In genomic region chr16:11071829-11072228, GRCh38 we compare ENCODE assay signal across 26 cellular contexts.
DNase-seq lines count a peak whose midpoint lies in the region; ATAC-seq and TF ChIP-seq lines count a peak whose summit lies in the region.
"Had no signal": no experiment of that assay in that cellular context is flagged by ENCODE, and none has a peak within 500 bp of the region (broad histone marks: within the 10 kb centered on the region; RNA-seq: fewer than 3 reads in every experiment).

No MANE protein-coding gene starts in this region.

- H3K27ac ChIP-seq in upper lobe of left lung, result no peak overlapping the region
- H3K27ac ChIP-seq: breast epithelium, dorsolateral prefrontal cortex, esophagus squamous epithelium, foreskin keratinocyte, transverse colon had no signal

- no peak overlapping the region for H3K4me3 Mint-ChIP-seq in activated T-cell treated with anti-CD3 and anti-CD28 coated beads, Interleukin-2, amount 50 U/mL, for 4 hours
- H3K4me3 Mint-ChIP-seq in activated CD8-positive, alpha-beta T cell treated with anti-CD3 and anti-CD28 coated beads, Interleukin-2, amount 10 ng/mL, durations not matched to agents 7 days and 5 days, result no peak overlapping the region
- no peak overlapping the region for H3K4me3 Mint-ChIP-seq in stimulated activated effector memory CD8-positive, alpha-beta T cell treated with anti-CD3 and anti-CD28 coated beads, Interleukin-12 subunit alpha, Interleukin-12 subunit beta, amount 100 ng/mL, for 72 hours
- H3K4me3 Mint-ChIP-seq in glutamatergic neuron (ENCODE audit: unreplicated experiment), result no peak overlapping the region

- no peaks in the 10 kb centered on the region for H3K27me3 Mint-ChIP-seq in activated T-cell treated with anti-CD3 and anti-CD28 coated beads, Interleukin-2, amount 50 U/mL, for 4 hours (ENCODE audit: low read depth)
- no peaks in the 10 kb centered on the region for H3K27me3 Mint-ChIP-seq in activated CD8-positive, alpha-beta T cell treated with anti-CD3 and anti-CD28 coated beads, Interleukin-2, amount 10 ng/mL, durations not matched to agents 7 days and 5 days (ENCODE audit: low read depth)
- peaks cover 4% of the 10 kb centered on the region for H3K27me3 Mint-ChIP-seq in glutamatergic neuron (ENCODE audit: unreplicated experiment)

- H3K4me3 ChIP-seq in upper lobe of left lung, result no peak overlapping the region
- H3K4me3 ChIP-seq: breast epithelium, dorsolateral prefrontal cortex, esophagus squamous epithelium, transverse colon had no signal

- peaks cover 22% of the 10 kb centered on the region for H3K36me3 Mint-ChIP-seq in activated T-cell treated with anti-CD3 and anti-CD28 coated beads, Interleukin-2, amount 50 U/mL, for 4 hours (ENCODE audit: insufficient read depth)
- peaks cover 47% of the 10 kb centered on the region for H3K36me3 Mint-ChIP-seq in activated CD8-positive, alpha-beta T cell treated with anti-CD3 and anti-CD28 coated beads, Interleukin-2, amount 10 ng/mL, durations not matched to agents 7 days and 5 days (ENCODE audit: low read depth)
- H3K36me3 Mint-ChIP-seq in stimulated activated effector memory CD8-positive, alpha-beta T cell treated with anti-CD3 and anti-CD28 coated beads, Interleukin-12 subunit alpha, Interleukin-12 subunit beta, amount 100 ng/mL, for 72 hours, result peaks cover 28% of the 10 kb centered on the region
- H3K36me3 Mint-ChIP-seq in glutamatergic neuron (ENCODE audit: unreplicated experiment), result peaks cover 1% of the 10 kb centered on the region

- in situ Hi-C loops in KBM-7 (cut with MboI; ENCODE audit: low pct_unique_long_range_greater_than_20kb, low sequenced_read_pairs), result no loop called here

- H3K27me3 ChIP-seq in upper lobe of left lung, result no peaks in the 10 kb centered on the region
- H3K27me3 ChIP-seq: BE2C, breast epithelium, dorsolateral prefrontal cortex, esophagus squamous epithelium, foreskin keratinocyte, transverse colon had no signal

- peaks cover 0 to 30% (median 4%) of the 10 kb centered on the region in 4 donors for H3K36me3 ChIP-seq in upper lobe of left lung
- H3K36me3 ChIP-seq: breast epithelium, transverse colon had no signal

- 83 to 97% methylated on average over 5 of the region's 5 CpGs for WGBS in upper lobe of left lung, 2 donors

- H3K27ac Mint-ChIP-seq in activated CD8-positive, alpha-beta T cell treated with anti-CD3 and anti-CD28 coated beads, Interleukin-2, amount 10 ng/mL, durations not matched to agents 7 days and 5 days, result peak overlapping the region; percentile 48
- H3K27ac Mint-ChIP-seq in stimulated activated effector memory CD8-positive, alpha-beta T cell treated with anti-CD3 and anti-CD28 coated beads, Interleukin-12 subunit alpha, Interleukin-12 subunit beta, amount 100 ng/mL, for 72 hours, result peak overlapping the region; percentile 48
- H3K27ac Mint-ChIP-seq in glutamatergic neuron (ENCODE audit: unreplicated experiment), result no peak overlapping the region

- TF ChIP-seq POLR2A in upper lobe of left lung (IDR thresholded peaks at IDR 0.05), result no peak

- H3K4me1 ChIP-seq in upper lobe of left lung, result no peaks in the 10 kb centered on the region
- H3K4me1 ChIP-seq: BE2C, breast epithelium, foreskin keratinocyte had no signal

- peaks cover 47% of the 10 kb centered on the region for H3K4me1 Mint-ChIP-seq in activated T-cell treated with anti-CD3 and anti-CD28 coated beads, Interleukin-2, amount 50 U/mL, for 4 hours (ENCODE audit: low read depth)
- H3K4me1 Mint-ChIP-seq in activated CD8-positive, alpha-beta T cell treated with anti-CD3 and anti-CD28 coated beads, Interleukin-2, amount 10 ng/mL, durations not matched to agents 7 days and 5 days (ENCODE audit: low read depth), result peaks cover 77% of the 10 kb centered on the region
- H3K4me1 Mint-ChIP-seq in stimulated activated effector memory CD8-positive, alpha-beta T cell treated with anti-CD3 and anti-CD28 coated beads, Interleukin-12 subunit alpha, Interleukin-12 subunit beta, amount 100 ng/mL, for 72 hours, result peaks cover 64% of the 10 kb centered on the region
- H3K4me1 Mint-ChIP-seq in glutamatergic neuron (ENCODE audit: low read depth, unreplicated experiment), result peaks cover 17% of the 10 kb centered on the region

- H3K9me3 Mint-ChIP-seq in activated T-cell treated with anti-CD3 and anti-CD28 coated beads, Interleukin-2, amount 50 U/mL, for 4 hours, result no peaks in the 10 kb centered on the region
- no peaks in the 10 kb centered on the region for H3K9me3 Mint-ChIP-seq in activated CD8-positive, alpha-beta T cell treated with anti-CD3 and anti-CD28 coated beads, Interleukin-2, amount 10 ng/mL, durations not matched to agents 7 days and 5 days (ENCODE audit: insufficient read depth)
- H3K9me3 Mint-ChIP-seq in stimulated activated effector memory CD8-positive, alpha-beta T cell treated with anti-CD3 and anti-CD28 coated beads, Interleukin-12 subunit alpha, Interleukin-12 subunit beta, amount 100 ng/mL, for 72 hours, result no peaks in the 10 kb centered on the region
- H3K9me3 Mint-ChIP-seq in glutamatergic neuron (ENCODE audit: unreplicated experiment), result peaks cover 1% of the 10 kb centered on the region

- no peaks in the 10 kb centered on the region for H3K9me3 ChIP-seq in upper lobe of left lung
- H3K9me3 ChIP-seq: BE2C, breast epithelium, esophagus squamous epithelium, transverse colon had no signal

- DNase-seq in activated T-cell treated with anti-CD3 and anti-CD28 coated beads, Interleukin-2, amount 50 U/mL, for 4 hours, result no peak
- no peak for DNase-seq in activated T-cell treated with anti-CD3 and anti-CD28 coated beads, Interleukin-2, amount 50 U/mL, for 1 hour
- DNase-seq in KBM-7, result peak; percentile 63
- DNase-seq in activated CD8-positive, alpha-beta T cell treated with anti-CD3 and anti-CD28 coated beads, Interleukin-2, amount 10 ng/mL, durations not matched to agents 7 days and 5 days, result no peak
- DNase-seq in stimulated activated effector memory CD8-positive, alpha-beta T cell treated with anti-CD3 and anti-CD28 coated beads, Interleukin-12 subunit alpha, Interleukin-12 subunit beta, amount 100 ng/mL, for 72 hours (ENCODE audit: low spot score in 2 of 2), result no peak
- DNase-seq in LoVo (ENCODE audit: low spot score), result no peak
- DNase-seq in upper lobe of left lung, result no peak
- no peak for DNase-seq in glutamatergic neuron
- DNase-seq: activated CD4-positive, alpha-beta T cell treated with anti-CD3 and anti-CD28 coated beads, Interleukin-2, amount 50 U/mL, for 4 hours; activated naive CD4-positive, alpha-beta T cell treated with Interleukin-2 at 50 U/mL for 16 hours; anterior cingulate cortex; BE2C; dorsolateral prefrontal cortex; esophagus squamous epithelium; foreskin keratinocyte; NCI-H146; NCI-H345; posterior cingulate gyrus; right cardiac atrium; stimulated activated CD4-positive, alpha-beta T cell treated with anti-CD3 and anti-CD28 coated beads, Interleukin-1b, Interleukin-23, amount 100 ng/mL, for 48 hours; T-helper 9 cell; transverse colon had no signal

- POLR2A ChIA-PET in activated CD8-positive, alpha-beta T cell treated with anti-CD3 and anti-CD28 coated beads, Interleukin-2, amount 10 ng/mL, durations not matched to agents 7 days and 5 days (lab: Charles Lee), result no interaction called here

- no peak for TF ChIP-seq EP300 in upper lobe of left lung (IDR thresholded peaks at IDR 0.05)

- peak; percentile 8 to 22 for ATAC-seq in activated T-cell treated with anti-CD3 and anti-CD28 coated beads, Interleukin-2, amount 50 U/mL, for 4 hours
- ATAC-seq in activated CD8-positive, alpha-beta T cell treated with anti-CD3 and anti-CD28 coated beads, Interleukin-2, amount 10 ng/mL, durations not matched to agents 7 days and 5 days, result no peak
- peak; percentile 12 for ATAC-seq in stimulated activated effector memory CD8-positive, alpha-beta T cell treated with anti-CD3 and anti-CD28 coated beads, Interleukin-12 subunit alpha, Interleukin-12 subunit beta, amount 100 ng/mL, for 72 hours
- no peak for ATAC-seq in upper lobe of left lung (ENCODE audit: low FRiP score in 2 of 2)
- ATAC-seq: foreskin keratinocyte, HCT116, HepG2, right cardiac atrium, Right ventricle myocardium inferior had no signal

- TF ChIP-seq CTCF in upper lobe of left lung (IDR thresholded peaks at IDR 0.05) (no peak), glutamatergic neuron (IDR thresholded peaks at IDR 0.05; ENCODE audit: partially characterized antibody, unreplicated experiment) (no peak)

- CTCF ChIA-PET in activated CD8-positive, alpha-beta T cell treated with anti-CD3 and anti-CD28 coated beads, Interleukin-2, amount 10 ng/mL, durations not matched to agents 7 days and 5 days (lab: Charles Lee), result interaction anchor here (1.2 kb wide), 1 partner anchor 13 kb away, joined by 3 read pairs; no protein-coding TSS in a partner anchor

Comparison
In these comparisons a context has a peak if more than half of its experiments do, and no peak if none do; other contexts are left out.
1. ATAC-seq: peak in activated T-cell treated with anti-CD3 and anti-CD28 coated beads, Interleukin-2, amount 50 U/mL, for 4 hours (2 of 2) and stimulated activated effector memory CD8-positive, alpha-beta T cell treated with anti-CD3 and anti-CD28 coated beads, Interleukin-12 subunit alpha, Interleukin-12 subunit beta, amount 100 ng/mL, for 72 hours (single experiment); none in activated CD8-positive, alpha-beta T cell treated with anti-CD3 and anti-CD28 coated beads, Interleukin-2, amount 10 ng/mL, durations not matched to agents 7 days and 5 days (single experiment) and upper lobe of left lung (0 of 2).